ENCODE assay signal across 27 cellular contexts in the genomic region with DNA sequence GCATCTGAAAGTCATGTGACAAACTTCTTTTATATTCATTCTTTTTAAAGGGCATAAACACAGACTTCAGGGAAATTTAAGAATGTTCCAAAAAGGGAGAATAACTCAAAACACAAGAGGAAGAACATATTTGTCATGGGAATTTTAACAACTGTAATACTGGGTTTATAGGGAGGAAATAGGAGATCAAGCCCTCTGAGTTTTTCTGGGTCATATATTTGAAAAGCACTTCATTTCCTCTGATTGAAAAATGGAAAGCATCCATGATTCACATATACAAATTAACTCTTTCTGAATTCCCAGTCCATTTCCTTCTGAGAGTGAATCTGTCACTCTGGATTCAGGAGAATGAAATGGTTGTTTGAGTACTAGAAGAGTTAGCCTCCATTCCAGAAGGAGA. TPM values are rescaled to one million over a fixed set of nuclear protein-coding genes. Genes with fewer than 3 reads are reported as not detected.
"Had no signal": no experiment of that assay in that cellular context is flagged by ENCODE, and none has a peak within 500 bp of the region (broad histone marks: within the 10 kb centered on the region; RNA-seq: fewer than 3 reads in every experiment).

No MANE protein-coding gene starts in this region.

- H3K36me3 ChIP-seq: adrenal gland, cardiac muscle cell, gastrocnemius medialis, left ventricle myocardium inferior, right lobe of liver, thoracic aorta had no signal

- DNase-seq: activated B cell treated with CpG ODN at 0.5 μM for 24 hours; activated CD4-positive, alpha-beta T cell treated with anti-CD3 and anti-CD28 coated beads, Interleukin-2, amount 50 U/mL, for 1 hour; activated CD8-positive, alpha-beta T cell treated with anti-CD3 and anti-CD28 coated beads for 36 hours; activated effector memory CD4-positive, alpha-beta T cell treated with Interleukin-2 at 50 U/mL for 16 hours; activated naive CD4-positive, alpha-beta T cell treated with Interleukin-2 at 50 U/mL for 16 hours; activated naive CD8-positive, alpha-beta T cell treated with anti-CD3 and anti-CD28 coated beads for 36 hours; activated T-cell treated with anti-CD3 and anti-CD28 coated beads, Interleukin-2, amount 50 U/mL, for 72 hours; adrenal gland; aorta; body of pancreas; cerebellar nuclear complex; effector memory CD8-positive, alpha-beta T cell; gastrocnemius medialis; islet precursor cell; left ventricle myocardium inferior; mucosa of descending colon; right lobe of liver; stimulated activated CD4-positive, alpha-beta T cell treated with anti-CD3 and anti-CD28 coated beads, Interleukin-4, amount 100 ng/mL, for 24 hours; T-helper 1 cell; trophoblast cell had no signal

- H3K27ac ChIP-seq: adrenal gland, cardiac muscle cell, coronary artery, hepatocyte, left ventricle myocardium inferior, right lobe of liver, thoracic aorta had no signal

- H3K9me3 ChIP-seq: adrenal gland, body of pancreas, gastrocnemius medialis, left ventricle myocardium inferior, mucosa of descending colon, right lobe of liver, thoracic aorta had no signal

- H3K4me1 ChIP-seq: adrenal gland, gastrocnemius medialis, left ventricle myocardium inferior, right lobe of liver had no signal

- H3K27me3 ChIP-seq: adrenal gland, body of pancreas, cardiac muscle cell, gastrocnemius medialis, hepatocyte, right lobe of liver had no signal

- H3K4me3 ChIP-seq: adrenal gland, body of pancreas, cardiac muscle cell, coronary artery, gastrocnemius medialis, hepatocyte, left ventricle myocardium inferior, lung, mucosa of descending colon, right lobe of liver, skin epidermis, thoracic aorta had no signal

RNA-seq across cellular contexts. Expression of a gene that starts 26.8 kb away (rescaled TPM):
- total RNA-seq: activated B cell treated with CpG ODN at 0.5 μM for 24 hours; activated CD8-positive, alpha-beta T cell treated with anti-CD3 and anti-CD28 coated beads for 36 hours; activated naive CD8-positive, alpha-beta T cell treated with anti-CD3 and anti-CD28 coated beads for 36 hours; activated T-cell treated with anti-CD3 and anti-CD28 coated beads, Interleukin-2, amount 50 U/mL, for 72 hours; natural killer cell treated with Interleukin-12 subunit alpha and Interleukin-12 subunit beta and Interleukin-15 and Interleukin-18, amount 100 ng/mL, for 72 hours had no signal
